In genomic region chr1:33111965-33112364, GRCh38 we compare ENCODE assay signal across 10 cellular contexts. TPM values are rescaled to one million over a fixed set of nuclear protein-coding genes. Genes with fewer than 3 reads are reported as not detected.
A peak's percentile ranks its signal among the peaks of the same experiment; 100 is the strongest.
DNase-seq lines count a peak whose midpoint lies in the region; TF ChIP-seq lines count a peak whose summit lies in the region.
"Had no signal": no experiment of that assay in that cellular context is flagged by ENCODE, and none has a peak within 500 bp of the region (broad histone marks: within the 10 kb centered on the region; RNA-seq: fewer than 3 reads in every experiment).

No MANE protein-coding gene starts in this region.

- H4K8ac ChIP-seq in mesenchymal stem cell (ENCODE audit: low read length): no peak overlapping the region

- WGBS in mesenchymal stem cell: no CpG with 5 or more reads among the region's 3 CpGs
- 52 to 56% methylated on average over 3 of the region's 3 CpGs for WGBS in tibial nerve, 2 donors
- WGBS in stomach, 5 donors: 22 to 54% (median 33%) methylated on average over 3 of the region's 3 CpGs

- H4K91ac ChIP-seq in mesenchymal stem cell (ENCODE audit: low read length): no peak overlapping the region

- no peaks in the 10 kb centered on the region for H3K27me3 ChIP-seq in mesenchymal stem cell (ENCODE audit: control insufficient read depth in 1 of 2, insufficient read depth in 1 of 2, low read length in 2 of 2)
- no peaks in the 10 kb centered on the region for H3K27me3 ChIP-seq in tibial nerve
- H3K27me3 ChIP-seq in stomach: no peaks in the 10 kb centered on the region
- H3K27me3 ChIP-seq: right atrium auricular region, suprapubic skin had no signal

- H3K18ac ChIP-seq in mesenchymal stem cell (ENCODE audit: low read depth in 1 of 2, low read length in 2 of 2): no peak overlapping the region

- H2BK120ac ChIP-seq in mesenchymal stem cell (ENCODE audit: low read depth, low read length): no peak overlapping the region

- H3K4me1 ChIP-seq in mesenchymal stem cell (ENCODE audit: control insufficient read depth, insufficient read depth, low read depth, low read length) (no peaks in the 10 kb centered on the region), tibial nerve (no peaks in the 10 kb centered on the region), stomach (no peaks in the 10 kb centered on the region)
- H3K4me1 ChIP-seq: right atrium auricular region, suprapubic skin had no signal

- TF ChIP-seq CTCF in tibial nerve (IDR thresholded peaks at IDR 0.05): no peak
- peak in 2 of 7 experiments; percentile 21 for TF ChIP-seq CTCF in stomach (IDR thresholded peaks at IDR 0.05)

- H3K27ac ChIP-seq in mesenchymal stem cell (ENCODE audit: low read length, poor library complexity, severe bottlenecking): no peak overlapping the region
- no peak overlapping the region for H3K27ac ChIP-seq in tibial nerve
- no peak overlapping the region for H3K27ac ChIP-seq in stomach
- H3K27ac ChIP-seq: right atrium auricular region, suprapubic skin had no signal

- no peak overlapping the region for H3K4ac ChIP-seq in mesenchymal stem cell (ENCODE audit: low read depth in 1 of 2, low read length in 2 of 2)

- H3K4me2 ChIP-seq in mesenchymal stem cell (ENCODE audit: low read length, poor library complexity, severe bottlenecking): no peak overlapping the region

- no peak overlapping the region for H2BK15ac ChIP-seq in mesenchymal stem cell (ENCODE audit: low read depth, poor library complexity, severe bottlenecking)

- H3K14ac ChIP-seq in mesenchymal stem cell (ENCODE audit: low read length in 2 of 2): no peak overlapping the region

- H2AK5ac ChIP-seq in mesenchymal stem cell (ENCODE audit: low read length, severe bottlenecking): no peak overlapping the region

- intact Hi-C loops in stomach (cut with DNase I; ENCODE audit: low total_unique reads): no loop called here

- H3K4me3 ChIP-seq in mesenchymal stem cell (ENCODE audit: insufficient read depth in 1 of 2, low read depth in 1 of 2, low read length in 2 of 2): no peak overlapping the region
- H3K4me3 ChIP-seq in tibial nerve: no peak overlapping the region
- H3K4me3 ChIP-seq in stomach: no peak overlapping the region
- H3K4me3 ChIP-seq: right atrium auricular region, suprapubic skin had no signal

- H3K36me3 ChIP-seq in mesenchymal stem cell (ENCODE audit: control insufficient read depth in 1 of 2, insufficient read depth in 2 of 2, low read depth in 1 of 2, low read length in 2 of 2) (peaks cover 3 to 16% of the 10 kb centered on the region in 2 experiments), tibial nerve (peaks cover 0 to 10% (median 0%) of the 10 kb centered on the region in 3 donors), stomach (no peaks in the 10 kb centered on the region)
- H3K36me3 ChIP-seq: right atrium auricular region, suprapubic skin had no signal

- H2BK12ac ChIP-seq in mesenchymal stem cell (ENCODE audit: low read length in 2 of 2): no peak overlapping the region

- peaks cover 2% of the 10 kb centered on the region for H3K79me1 ChIP-seq in mesenchymal stem cell (replicated peaks; ENCODE audit: low read length, poor library complexity, severe bottlenecking)

- no peak overlapping the region for H2AFZ ChIP-seq in mesenchymal stem cell (ENCODE audit: low read depth, low read length)

- TF ChIP-seq EP300 in tibial nerve (IDR thresholded peaks at IDR 0.05) (no peak), stomach (IDR thresholded peaks at IDR 0.05) (no peak)

- TF ChIP-seq POLR2A in tibial nerve (IDR thresholded peaks at IDR 0.05) (no peak), stomach (IDR thresholded peaks at IDR 0.05) (no peak)

- H2BK5ac ChIP-seq in mesenchymal stem cell (ENCODE audit: low read depth, low read length, poor library complexity, severe bottlenecking): no peak overlapping the region

- H3K9ac ChIP-seq in mesenchymal stem cell (ENCODE audit: low read length): no peak overlapping the region

- H3K9me3 ChIP-seq in mesenchymal stem cell (ENCODE audit: control insufficient read depth, low read length): peaks cover 17% of the 10 kb centered on the region
- peaks cover 0 to 10% (median 0%) of the 10 kb centered on the region in 4 donors for H3K9me3 ChIP-seq in tibial nerve
- no peaks in the 10 kb centered on the region for H3K9me3 ChIP-seq in stomach
- H3K9me3 ChIP-seq: right atrium auricular region, suprapubic skin had no signal

- peak; percentile 50 for DNase-seq in DMS53 (lab: John Stamatoyannopoulos, UW)
- no peak for DNase-seq in DMS53 treated with DMSO at 0.1 percent for 48 hours (lab: John Stamatoyannopoulos, UW; ENCODE audit: unreplicated experiment)
- peak; percentile 44 for DNase-seq in M059J (ENCODE audit: low read depth)
- DNase-seq in amniotic epithelial cell (ENCODE audit: low read depth): peak; percentile 54
- peak; percentile 20 for DNase-seq in mesenchymal stem cell
- DNase-seq in tibial nerve (ENCODE audit: low spot score in 2 of 2): no peak
- DNase-seq in stomach: no peak
- DNase-seq in cortex of kidney (lab: John Stamatoyannopoulos, UW): no peak

- no peak overlapping the region for H3K23ac ChIP-seq in mesenchymal stem cell (ENCODE audit: low read length in 2 of 2)

RNA-seq across cellular contexts. Expression of gene AZIN2, which starts 31.0 kb away (rescaled TPM):
- 0.20 and 2.8 TPM in 2 replicates for total RNA-seq in M059J (2014; rRNA removed; shearing (Covaris generic))
- polyA plus RNA-seq in mesenchymal stem cell (2013, experiment 1 of 2): 4.2 TPM
- 3.2 TPM for polyA plus RNA-seq in mesenchymal stem cell (2013, experiment 2 of 2)
- total RNA-seq in tibial nerve: 1 to 10 TPM; 3.3 to 8.6 (median 6.3) TPM
- total RNA-seq in stomach: 10 to 100 TPM in 2 of 5 donors, 1 to 10 TPM in 2, not detected in 1; 2.0 to 39.7 (median 6.8) TPM
- polyA plus RNA-seq in stomach: 1 to 10 TPM in 2 of 3 donors, under 1 TPM in 1; 0.61 to 2.0 (median 1.1) TPM

Comparison
In these comparisons a context has a peak if more than half of its experiments do, and no peak if none do; other contexts are left out.
1. DNase-seq: peak in DMS53 (single experiment), M059J (single experiment), amniotic epithelial cell (single experiment) and mesenchymal stem cell (single experiment); none in DMS53 treated with DMSO at 0.1 percent for 48 hours (single experiment), tibial nerve (0 of 2), stomach (single experiment) and cortex of kidney (single experiment).